ENCODE assay signal across 19 cellular contexts in the genomic region with DNA sequence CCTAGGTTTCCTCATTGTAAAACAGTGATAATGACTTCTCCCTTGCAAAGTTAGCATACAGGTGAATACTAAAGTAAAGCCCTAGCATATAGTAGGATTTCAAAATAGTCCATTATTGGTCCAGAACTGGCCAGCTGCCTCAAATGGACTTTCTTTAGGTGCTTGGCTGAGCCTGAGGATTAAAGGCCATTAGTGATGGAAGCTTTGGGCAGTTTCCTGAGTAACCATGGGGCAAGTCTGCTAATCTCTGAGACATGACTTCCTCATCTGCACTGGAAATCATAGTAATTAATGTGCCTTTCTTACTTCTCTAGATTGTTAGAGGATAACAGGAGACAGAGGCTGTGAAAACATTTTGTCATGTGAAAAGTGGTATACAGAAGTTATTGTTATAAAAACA.
A peak's percentile ranks its signal among the peaks of the same experiment; 100 is the strongest.
DNase-seq lines count a peak whose midpoint lies in the region; ATAC-seq and TF ChIP-seq lines count a peak whose summit lies in the region.
"Had no signal": no experiment of that assay in that cellular context is flagged by ENCODE, and none has a peak within 500 bp of the region (broad histone marks: within the 10 kb centered on the region; RNA-seq: fewer than 3 reads in every experiment).

No MANE protein-coding gene starts in this region.

- no peak for ATAC-seq in CD4-positive, alpha-beta T cell (ENCODE audit: poor library complexity)
- ATAC-seq: A549, K562 had no signal

- H3K27ac ChIP-seq in HEK293 (ENCODE audit: extremely low read depth, low read depth, low read length) (no peak overlapping the region), endodermal cell (ENCODE audit: low read depth, low read length) (no peak overlapping the region), testis (no peak overlapping the region)
- no peak overlapping the region for H3K27ac ChIP-seq in CD4-positive, alpha-beta T cell (ENCODE audit: low read depth, low read length)
- H3K27ac ChIP-seq: A549, C4-2B, HL-60, Peyer's patch, SK-N-MC had no signal

- no peak overlapping the region for H3K9ac ChIP-seq in endodermal cell (ENCODE audit: extremely low read depth, low read length, poor library complexity, severe bottlenecking)

- H3K9me3 Mint-ChIP-seq in endodermal cell = no peaks in the 10 kb centered on the region
- H3K9me3 Mint-ChIP-seq in CD4-positive, alpha-beta T cell = no peaks in the 10 kb centered on the region

- peak overlapping the region; percentile 62 for H3K27ac Mint-ChIP-seq in endodermal cell
- no peak overlapping the region for H3K27ac Mint-ChIP-seq in CD4-positive, alpha-beta T cell

- no peaks in the 10 kb centered on the region for H3K27me3 Mint-ChIP-seq in endodermal cell (ENCODE audit: insufficient read depth)
- no peaks in the 10 kb centered on the region for H3K27me3 Mint-ChIP-seq in CD4-positive, alpha-beta T cell

- CTCF ChIA-PET in HEK293 (lab: Yijun Ruan, JAX) = no interaction called here
- CTCF ChIA-PET in CD4-positive, alpha-beta T cell (lab: Charles Lee) = no interaction called here

- H3K4me3 ChIP-seq in HEK293 (ENCODE audit: low read depth, low read length) (no peak overlapping the region), endodermal cell (ENCODE audit: low read length) (no peak overlapping the region), retinal pigment epithelial cell (ENCODE audit: low read length) (no peak overlapping the region), testis (no peak overlapping the region)
- H3K4me3 ChIP-seq: A549, K562, Peyer's patch, SK-N-MC had no signal

- no peak overlapping the region for H3K4me3 Mint-ChIP-seq in endodermal cell
- no peak overlapping the region for H3K4me3 Mint-ChIP-seq in CD4-positive, alpha-beta T cell

- H3K27me3 ChIP-seq in endodermal cell (ENCODE audit: control insufficient read depth, insufficient read depth, low read length, poor library complexity, severe bottlenecking) (no peaks in the 10 kb centered on the region), testis (no peaks in the 10 kb centered on the region)
- H3K27me3 ChIP-seq in CD4-positive, alpha-beta T cell (ENCODE audit: control insufficient read depth, insufficient read depth, low read length) = no peaks in the 10 kb centered on the region
- H3K27me3 ChIP-seq: Peyer's patch had no signal

- DNase-seq in NCI-H82 treated with DMSO at 0.1 percent for 48 hours (lab: John Stamatoyannopoulos, UW; ENCODE audit: unreplicated experiment) (peak; percentile 66), endodermal cell (no peak), retinal pigment epithelial cell (ENCODE audit: low read depth) (peak; percentile 93), testis (no peak), SW 1271 (lab: John Stamatoyannopoulos, UW) (no peak), NCI-H1417 treated with DMSO at 0.1 percent for 48 hours (lab: John Stamatoyannopoulos, UW) (no peak)
- DNase-seq in CD4-positive, alpha-beta T cell = no peak
- DNase-seq: COR-L47, NCI-H1436, NCI-H2171, NCI-H446 treated with DMSO at 0.1 percent for 48 hours, Peyer's patch, Right ventricle myocardium superior had no signal

- H3K9me3 ChIP-seq in HEK293 (ENCODE audit: control insufficient read depth, insufficient read depth, low read depth, low read length) = no peaks in the 10 kb centered on the region
- no peaks in the 10 kb centered on the region for H3K9me3 ChIP-seq in endodermal cell (ENCODE audit: control insufficient read depth, low read length)
- no peaks in the 10 kb centered on the region for H3K9me3 ChIP-seq in CD4-positive, alpha-beta T cell (ENCODE audit: control insufficient read depth, low read length)
- no peaks in the 10 kb centered on the region for H3K9me3 ChIP-seq in testis
- H3K9me3 ChIP-seq: A549, Peyer's patch had no signal

- H3K36me3 Mint-ChIP-seq in endodermal cell (ENCODE audit: low read depth) = peaks cover 16% of the 10 kb centered on the region
- H3K36me3 Mint-ChIP-seq in CD4-positive, alpha-beta T cell (ENCODE audit: low read depth) = no peaks in the 10 kb centered on the region

- peaks cover 25% of the 10 kb centered on the region for H3K4me1 ChIP-seq in HEK293 (ENCODE audit: control insufficient read depth, insufficient read depth, low read length)
- H3K4me1 ChIP-seq in endodermal cell (ENCODE audit: control insufficient read depth, insufficient read depth, low read length) = peaks cover 4% of the 10 kb centered on the region
- H3K4me1 ChIP-seq in testis = peaks cover 9% of the 10 kb centered on the region
- H3K4me1 ChIP-seq: Peyer's patch had no signal

- TF ChIP-seq CTCF in HEK293 (tag by site-specific recombination; IDR thresholded peaks at IDR 0.05) (no peak), endodermal cell (conservative IDR thresholded peaks at IDR 0.05) (no peak), retinal pigment epithelial cell (conservative IDR thresholded peaks at IDR 0.05; ENCODE audit: low read depth, low read length) (no peak), testis (IDR thresholded peaks at IDR 0.05) (no peak)
- no peak for TF ChIP-seq CTCF in CD4-positive, alpha-beta T cell (IDR thresholded peaks at IDR 0.05)

- TF ChIP-seq POLR2A in testis (IDR thresholded peaks at IDR 0.05) = no peak

- intact Hi-C loops in CD4-positive, alpha-beta T cell (cut with DNase I, micrococcal nuclease) = no loop called here
- intact Hi-C loops in testis (cut with DNase I; ENCODE audit: low total_unique reads) = no loop called here

- H3K36me3 ChIP-seq in HEK293 (ENCODE audit: control insufficient read depth in 2 of 2, insufficient read depth in 1 of 2, low read length in 2 of 2) (no peaks in the 10 kb centered on the region), endodermal cell (ENCODE audit: control insufficient read depth, insufficient read depth, low read length) (peaks cover 10% of the 10 kb centered on the region), testis (ENCODE audit: low read depth, missing control alignments) (no peaks in the 10 kb centered on the region)
- H3K36me3 ChIP-seq: Peyer's patch had no signal

- peaks cover 32% of the 10 kb centered on the region for H3K4me1 Mint-ChIP-seq in endodermal cell
- no peaks in the 10 kb centered on the region for H3K4me1 Mint-ChIP-seq in CD4-positive, alpha-beta T cell (ENCODE audit: low read depth)

- POLR2A ChIA-PET in HEK293 (lab: Yijun Ruan, JAX) = no interaction called here
- POLR2A ChIA-PET in CD4-positive, alpha-beta T cell (lab: Charles Lee) = no interaction called here

TF ChIP-seq in HEK293, 187 proteins besides CTCF, POLR2A, EP300 and RAD21:
- TF ChIP-seq ZNF19 (tag by site-specific recombination; IDR thresholded peaks at IDR 0.05; ENCODE audit: low read depth) = no peak
- TF ChIP-seq, protein P1, sequence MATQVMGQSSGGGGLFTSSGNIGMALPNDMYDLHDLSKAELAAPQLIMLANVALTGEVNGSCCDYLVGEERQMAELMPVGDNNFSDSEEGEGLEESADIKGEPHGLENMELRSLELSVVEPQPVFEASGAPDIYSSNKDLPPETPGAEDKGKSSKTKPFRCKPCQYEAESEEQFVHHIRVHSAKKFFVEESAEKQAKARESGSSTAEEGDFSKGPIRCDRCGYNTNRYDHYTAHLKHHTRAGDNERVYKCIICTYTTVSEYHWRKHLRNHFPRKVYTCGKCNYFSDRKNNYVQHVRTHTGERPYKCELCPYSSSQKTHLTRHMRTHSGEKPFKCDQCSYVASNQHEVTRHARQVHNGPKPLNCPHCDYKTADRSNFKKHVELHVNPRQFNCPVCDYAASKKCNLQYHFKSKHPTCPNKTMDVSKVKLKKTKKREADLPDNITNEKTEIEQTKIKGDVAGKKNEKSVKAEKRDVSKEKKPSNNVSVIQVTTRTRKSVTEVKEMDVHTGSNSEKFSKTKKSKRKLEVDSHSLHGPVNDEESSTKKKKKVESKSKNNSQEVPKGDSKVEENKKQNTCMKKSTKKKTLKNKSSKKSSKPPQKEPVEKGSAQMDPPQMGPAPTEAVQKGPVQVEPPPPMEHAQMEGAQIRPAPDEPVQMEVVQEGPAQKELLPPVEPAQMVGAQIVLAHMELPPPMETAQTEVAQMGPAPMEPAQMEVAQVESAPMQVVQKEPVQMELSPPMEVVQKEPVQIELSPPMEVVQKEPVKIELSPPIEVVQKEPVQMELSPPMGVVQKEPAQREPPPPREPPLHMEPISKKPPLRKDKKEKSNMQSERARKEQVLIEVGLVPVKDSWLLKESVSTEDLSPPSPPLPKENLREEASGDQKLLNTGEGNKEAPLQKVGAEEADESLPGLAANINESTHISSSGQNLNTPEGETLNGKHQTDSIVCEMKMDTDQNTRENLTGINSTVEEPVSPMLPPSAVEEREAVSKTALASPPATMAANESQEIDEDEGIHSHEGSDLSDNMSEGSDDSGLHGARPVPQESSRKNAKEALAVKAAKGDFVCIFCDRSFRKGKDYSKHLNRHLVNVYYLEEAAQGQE (tag by site-specific recombination; IDR thresholded peaks at IDR 0.05) = no peak
- TF ChIP-seq SCRT2 (tag by site-specific recombination; IDR thresholded peaks at IDR 0.05) = 0 out of 2 replicates have a peak, but pooled peaks have one; percentile 11
- no peak for TF ChIP-seq HOXC10 (CRISPR knock-in tag; IDR thresholded peaks at IDR 0.05)

Comparison
In these comparisons a context has a peak if more than half of its experiments do, and no peak if none do; other contexts are left out.
1. DNase-seq: peak in NCI-H82 treated with DMSO at 0.1 percent for 48 hours (single experiment) and retinal pigment epithelial cell (single experiment); none in endodermal cell (single experiment), CD4-positive, alpha-beta T cell (0 of 10), testis (single experiment), SW 1271 (0 of 2) and NCI-H1417 treated with DMSO at 0.1 percent for 48 hours (single experiment).